9 cellular contexts compared by ENCODE assay signal in the genomic region with DNA sequence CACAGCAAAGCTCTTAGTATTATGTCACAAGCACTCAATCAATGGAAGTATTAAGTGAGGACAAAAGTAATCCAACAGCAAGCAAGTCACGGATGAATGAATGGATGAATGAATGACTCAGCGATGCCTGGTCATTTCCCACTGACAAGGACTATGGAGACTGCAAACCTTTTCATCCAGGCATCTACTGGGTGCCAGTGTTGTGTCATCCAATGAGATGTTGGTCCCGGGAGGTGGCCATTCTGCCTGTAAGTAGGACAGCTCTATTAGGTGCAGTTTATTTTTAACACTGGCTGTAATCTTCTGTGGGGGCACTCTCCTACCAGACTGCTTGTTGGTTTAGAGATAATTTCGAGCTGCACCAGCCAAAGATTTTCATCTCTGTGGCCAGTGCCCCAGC. TPM values are rescaled to one million over a fixed set of nuclear protein-coding genes. Genes with fewer than 3 reads are reported as not detected.
DNase-seq lines count a peak whose midpoint lies in the region; ATAC-seq and TF ChIP-seq lines count a peak whose summit lies in the region.
"Had no signal": no experiment of that assay in that cellular context is flagged by ENCODE, and none has a peak within 500 bp of the region (broad histone marks: within the 10 kb centered on the region; RNA-seq: fewer than 3 reads in every experiment).

No MANE protein-coding gene starts in this region.

- DNase-seq in BE2C (peak; percentile 30), NCI-H1092 (lab: John Stamatoyannopoulos, UW) (peak; percentile 8), cerebellar nuclear complex (lab: John Stamatoyannopoulos, UW) (peak; percentile 82), medulla oblongata (ENCODE audit: extremely low spot score) (peak; percentile 33), NCI-H1436 treated with DMSO at 0.1 percent for 48 hours (lab: John Stamatoyannopoulos, UW) (no peak)
- DNase-seq in activated effector memory CD4-positive, alpha-beta T cell treated with Interleukin-2 at 50 U/mL for 16 hours: no peak
- DNase-seq: stimulated activated CD4-positive, alpha-beta T cell treated with anti-CD3 and anti-CD28 coated beads, Interleukin-4, amount 100 ng/mL, for 1 hour had no signal

- no peaks in the 10 kb centered on the region for H3K9me3 ChIP-seq in BE2C

- no peaks in the 10 kb centered on the region for H3K4me1 ChIP-seq in BE2C

- no peaks in the 10 kb centered on the region for H3K36me3 ChIP-seq in BE2C

- H3K27me3 ChIP-seq in BE2C: no peaks in the 10 kb centered on the region

- no peak overlapping the region for H3K4me3 ChIP-seq in BE2C (ENCODE audit: low read depth, low read length)

- ATAC-seq in GM21360 (IDR thresholded peaks at IDR 0.05; ENCODE audit: unreplicated experiment) (no peak), GM19351 (IDR thresholded peaks at IDR 0.05; ENCODE audit: unreplicated experiment) (no peak)

- TF ChIP-seq CTCF in BE2C (IDR thresholded peaks at IDR 0.05; ENCODE audit: low read depth, low read length): peak; percentile 25; the same call in 1 of the 2 replicates

RNA-seq across cellular contexts. Expression of a gene that starts 39.4 kb away (rescaled TPM):
- polyA plus RNA-seq in BE2C (2012; ENCODE audit: insufficient read depth, insufficient read length, low read depth): not detected

Comparison
In these comparisons a context has a peak if more than half of its experiments do, and no peak if none do; other contexts are left out.
1. DNase-seq: peak in BE2C (single experiment), NCI-H1092 (single experiment), cerebellar nuclear complex (2 of 2) and medulla oblongata (single experiment); none in activated effector memory CD4-positive, alpha-beta T cell treated with Interleukin-2 at 50 U/mL for 16 hours (single experiment) and NCI-H1436 treated with DMSO at 0.1 percent for 48 hours (single experiment).